Comparison of ENCODE assay signal across 9 cellular contexts in the genomic region with DNA sequence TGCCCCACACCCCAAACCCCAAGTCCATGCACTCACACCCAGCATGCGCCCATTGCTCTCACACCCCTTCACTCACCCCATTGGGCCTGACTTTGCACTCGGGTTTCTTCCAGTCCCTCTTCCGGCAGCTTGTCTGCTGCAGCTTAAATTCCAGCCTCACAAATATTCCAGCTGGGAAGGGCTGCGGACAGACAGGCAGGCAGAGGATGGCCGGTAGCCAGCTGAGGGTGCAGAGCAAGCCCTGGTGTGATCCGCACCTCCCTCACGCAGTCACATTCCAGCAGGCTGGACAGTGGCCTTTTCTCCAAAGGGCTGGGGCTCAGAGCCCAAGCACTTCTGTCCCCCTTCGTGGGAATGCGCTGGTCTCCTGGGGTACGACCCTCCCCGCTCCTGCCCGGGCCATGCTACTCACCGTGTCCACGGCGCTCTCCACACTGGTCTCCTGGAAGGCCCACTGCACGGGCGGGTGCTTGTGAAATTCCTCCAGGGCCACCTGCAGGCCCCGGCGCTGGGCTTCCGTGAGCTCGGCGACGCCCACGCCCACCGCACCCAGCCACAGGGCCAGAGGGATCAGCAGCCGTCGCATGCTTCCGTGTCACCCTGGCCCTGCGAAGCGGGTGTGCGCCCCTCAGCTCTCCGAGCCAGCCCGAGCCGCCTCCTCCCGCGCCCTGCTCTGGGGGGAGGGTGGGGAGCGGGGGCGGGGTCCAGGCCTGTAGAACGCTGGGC. TPM values are rescaled to one million over a fixed set of nuclear protein-coding genes. Genes with fewer than 3 reads are reported as not detected.
DNase-seq lines count a peak whose midpoint lies in the region; ATAC-seq, FAIRE-seq and TF ChIP-seq lines count a peak whose summit lies in the region.
"Had no signal": no experiment of that assay in that cellular context is flagged by ENCODE, and none has a peak within 500 bp of the region (broad histone marks: within the 10 kb centered on the region; RNA-seq: fewer than 3 reads in every experiment).

No MANE protein-coding gene starts in this region.

- H3K36me3 Mint-ChIP-seq in GM23338 (ENCODE audit: low read depth): peaks cover 54% of the 10 kb centered on the region

- H3K79me2 ChIP-seq in GM23338 (replicated peaks; ENCODE audit: insufficient read depth): peaks cover 28% of the 10 kb centered on the region
- no peaks in the 10 kb centered on the region for H3K79me2 ChIP-seq in K562 (ENCODE audit: control insufficient read depth, insufficient read depth, low read length)

- no peak for TF ChIP-seq RAD21 in K562 (CRISPR knock-in tag; conservative IDR thresholded peaks at IDR 0.05 in 1 of 2, IDR thresholded peaks at IDR 0.05 in 1 of 2)

- peak overlapping the region in 1 of 2 experiments; percentile 72; a peak in 2 of 4 replicates for H3K9ac ChIP-seq in K562 (ENCODE audit: insufficient read depth in 1 of 2, low read depth in 2 of 2, low read length in 2 of 2)

- peak overlapping the region; percentile 3; the same call in 1 of the 2 replicates for H3K27ac ChIP-seq in GM23338 (ENCODE audit: low read depth)
- H3K27ac ChIP-seq in K562 (ENCODE audit: extremely low read depth, low read depth, low read length): no peak overlapping the region
- H3K27ac ChIP-seq in small intestine (ENCODE audit: low read depth in 1 of 2, low read length in 1 of 2): peak overlapping the region in 1 of 2 donors; percentile 24

- peaks cover 64% of the 10 kb centered on the region for H3K4me1 Mint-ChIP-seq in GM23338

- in situ Hi-C loops in K562 (cut with MboI): no loop called here

- peaks cover 22% of the 10 kb centered on the region for H3F3A ChIP-seq in GM23338 (replicated peaks; ENCODE audit: low read depth)

- 39% methylated on average over 35 of the region's 39 CpGs for WGBS in K562 (ENCODE audit: insufficient coverage, low coverage, missing lambda C conversion rate)
- 11 to 20% (median 17%) methylated on average over 30 to 39 of the region's 39 CpGs for WGBS in small intestine, 3 donors

- H3K4me1 ChIP-seq in GM23338 (ENCODE audit: insufficient read depth): peaks cover 44% of the 10 kb centered on the region
- H3K4me1 ChIP-seq in K562 (replicated peaks in 1 of 2; ENCODE audit: control insufficient read depth in 2 of 2, insufficient read depth in 2 of 2, low read length in 2 of 2): peaks cover 0 to 37% of the 10 kb centered on the region in 2 experiments; a peak in 3 of 5 replicates
- peaks cover 0 to 2% of the 10 kb centered on the region in 2 donors for H3K4me1 ChIP-seq in small intestine (ENCODE audit: control insufficient read depth in 2 of 2, insufficient read depth in 1 of 2, low read depth in 1 of 2, low read length in 1 of 2)

- H3K9me2 ChIP-seq in GM23338 (ENCODE audit: insufficient read depth): no peaks in the 10 kb centered on the region

- peak overlapping the region; percentile 93 for H3K4me3 ChIP-seq in GM23338
- H3K4me3 ChIP-seq in K562: no peak overlapping the region
- peak overlapping the region in 1 of 2 donors; percentile 6 for H3K4me3 ChIP-seq in small intestine (ENCODE audit: low read depth in 1 of 2, low read length in 2 of 2)

- H3K27me3 Mint-ChIP-seq in GM23338 (ENCODE audit: insufficient read depth, low read depth, poor library complexity): peaks cover 37% of the 10 kb centered on the region

- TF ChIP-seq POLR2A in K562 (conservative IDR thresholded peaks at IDR 0.05): no peak

- CTCF ChIA-PET in K562 (lab: Yijun Ruan, JAX; ENCODE audit: low intra/inter-chr PET ratio): no interaction called here

- TF ChIP-seq CTCF in GM23338 (conservative IDR thresholded peaks at IDR 0.05; ENCODE audit: low read depth in 2 of 2): no peak
- TF ChIP-seq CTCF in K562 (IDR thresholded peaks at IDR 0.05 in 2 of 3, conservative IDR thresholded peaks at IDR 0.05 in 1 of 3; ENCODE audit: insufficient read depth in 2 of 3, low read depth in 1 of 3, low read length in 3 of 3): no peak

- peak overlapping the region; percentile 94 for H3K4me2 ChIP-seq in GM23338
- no peak overlapping the region for H3K4me2 ChIP-seq in K562 (ENCODE audit: insufficient read depth, low read length)

- DNase-seq in GM23338 (ENCODE audit: low spot score) (peak; percentile 71), K562 (ENCODE audit: extremely low read depth in 1 of 4, low spot score in 3 of 4) (peak in 2 of 4 experiments; percentile 59 to 61), kidney glomerular epithelial cell (lab: John Stamatoyannopoulos, UW) (peak; percentile 73), small intestine (peak; percentile 29), NCI-H2171 (lab: John Stamatoyannopoulos, UW) (no peak), COR-L47 (lab: John Stamatoyannopoulos, UW) (no peak), inferior parietal cortex (ENCODE audit: extremely low spot score) (no peak)

- POLR2A ChIA-PET in K562 (lab: Yijun Ruan, JAX): interaction anchor here (0.7 to 1.2 kb wide), 4 partner anchors 11 to 28 kb away, joined by 3 to 7 read pairs (median 3); partner anchors contain the start of gene REPIN1

- no peak overlapping the region; the same call in 1 of the 2 replicates for H3K27ac Mint-ChIP-seq in GM23338

- no peak for TF ChIP-seq EP300 in K562 (IDR thresholded peaks at IDR 0.05; ENCODE audit: low read length)

- FAIRE-seq in K562 (lab: Jason Lieb, UNC) (no peak), small intestine (lab: Jason Lieb, UNC) (no peak)
- FAIRE-seq: frontal cortex had no signal

- ATAC-seq in GM23338 (peak; percentile 49), K562 (peak; percentile 39), HG03175 (IDR thresholded peaks at IDR 0.05; ENCODE audit: unreplicated experiment) (no peak)

- no peaks in the 10 kb centered on the region; the same call in 1 of the 2 replicates for H4K20me1 ChIP-seq in GM23338 (replicated peaks; ENCODE audit: insufficient read depth)
- H4K20me1 ChIP-seq in K562 (replicated peaks; ENCODE audit: control insufficient read depth, insufficient read depth, low read length): peaks cover 5% of the 10 kb centered on the region; the same call in 1 of the 2 replicates

- H3K4me3 Mint-ChIP-seq in GM23338: peak overlapping the region; percentile 93

- H3K27me3 ChIP-seq in GM23338 (ENCODE audit: insufficient read depth) (peaks cover 28% of the 10 kb centered on the region), K562 (ENCODE audit: control insufficient read depth in 2 of 2, insufficient read depth in 2 of 2, low read length in 2 of 2) (peaks cover 10 to 15% of the 10 kb centered on the region in 2 experiments; a peak in 4 of 5 replicates), small intestine (ENCODE audit: control insufficient read depth in 2 of 2, insufficient read depth in 2 of 2, low read length in 2 of 2) (peaks cover 0 to 3% of the 10 kb centered on the region in 2 donors)

- no peak overlapping the region for H2AFZ ChIP-seq in GM23338
- no peak overlapping the region for H2AFZ ChIP-seq in K562 (ENCODE audit: low read depth, low read length)

- peaks cover 25% of the 10 kb centered on the region for H3K9me3 Mint-ChIP-seq in GM23338

- intact Hi-C loops in K562 (cut with micrococcal nuclease): no loop called here

- H3K36me3 ChIP-seq in GM23338 (ENCODE audit: insufficient read depth) (peaks cover 4% of the 10 kb centered on the region; the same call in 1 of the 2 replicates), K562 (ENCODE audit: control insufficient read depth, insufficient read depth, low read length) (peaks cover 24% of the 10 kb centered on the region; the same call in 2 of the 3 replicates), small intestine (ENCODE audit: control insufficient read depth in 2 of 2, insufficient read depth in 2 of 2, low read length in 2 of 2) (peaks cover 0 to 2% of the 10 kb centered on the region in 2 donors)

- H3K9me3 ChIP-seq in K562 (replicated peaks; ENCODE audit: control insufficient read depth, insufficient read depth, low read depth, low read length): no peaks in the 10 kb centered on the region
- no peaks in the 10 kb centered on the region for H3K9me3 ChIP-seq in small intestine (ENCODE audit: control insufficient read depth, low read depth)

- BruUV-seq in K562 (replicated peaks; lab: Mats Ljungman, UMichigan): no TSS peak

- peaks cover 6% of the 10 kb centered on the region for H3K9me1 ChIP-seq in K562 (ENCODE audit: control insufficient read depth, insufficient read depth, low read length)

RNA-seq across cellular contexts. Expression of gene RARRES2, which starts 1.2 kb away (rescaled TPM):
- total RNA-seq in GM23338 (2014; rRNA removed; shearing (Covaris generic)): 164 and 169 TPM in 2 replicates
- polyA plus RNA-seq in GM23338 (2016; fragmentation: Nextera tagmentation; extraction: Ambion mirVana) (314 and 317 TPM in 2 replicates), K562 (2011; rRNA removed) (0.11 TPM in 1 of 2 replicates, not detected in the other), K562 (2014; fragmentation: Illumina TruSeq; extraction: Trizol) (not detected in 2 replicates), K562 (2014; fragmentation: Nextera tagmentation; extraction: Ambion mirVana) (not detected), K562 (2014; rRNA removed) (0.23 TPM in 1 of 2 replicates, not detected in the other), small intestine (100 to 1,000 TPM in 1 of 3 donors, 10 to 100 TPM in 1, 1 to 10 TPM in 1; 9.6 to 109 (median 34.9) TPM)
- not detected in 2 replicates for total RNA-seq in K562 (2011; cell fraction: chromatin; rRNA removed; ENCODE audit: low replicate concordance)
- total RNA-seq in K562 (2011; cell fraction: nucleolus; rRNA removed): not detected in 2 replicates
- total RNA-seq in K562 (2011; cell fraction: nucleoplasm; rRNA removed): not detected in 2 replicates
- total RNA-seq in K562 (2014; rRNA removed) (not detected in 2 replicates), K562 (2014; rRNA removed; fragmentation: Illumina TruSeq; extraction: Trizol) (not detected in 2 replicates), K562 (2015; rRNA removed; fragmentation: Illumina TruSeq; extraction: Trizol) (not detected in 2 replicates), K562 (2021) (1.7 and 1.8 TPM in 2 replicates)
- polyA plus RNA-seq in K562 (2011; cell fraction: cytosol; rRNA removed): 0.51 and 0.55 TPM in 2 replicates
- polyA plus RNA-seq in K562 (2011; cell fraction: nucleus; rRNA removed): 0.13 and 0.26 TPM in 2 replicates
- 0.21 and 0.33 TPM in 2 replicates for polyA plus RNA-seq in K562 (2012)
- polyA minus RNA-seq in K562 (2011; rRNA and poly(A)+ RNA removed): not detected in 2 replicates
- not detected in 2 replicates for polyA minus RNA-seq in K562 (2011; cell fraction: cytosol; rRNA and poly(A)+ RNA removed)
- not detected in 2 replicates for polyA minus RNA-seq in K562 (2011; cell fraction: nucleus; rRNA and poly(A)+ RNA removed)

RNA-seq across cellular contexts. Expression of gene ACTR3C, which starts 16.8 kb away (rescaled TPM):
- 1.5 and 5.8 TPM in 2 replicates for total RNA-seq in GM23338 (2014; rRNA removed; shearing (Covaris generic))
- polyA plus RNA-seq in GM23338 (2016; fragmentation: Nextera tagmentation; extraction: Ambion mirVana) (1.8 and 3.5 TPM in 2 replicates), K562 (2011; rRNA removed) (28.1 and 35.4 TPM in 2 replicates), K562 (2014; fragmentation: Illumina TruSeq; extraction: Trizol) (12.2 and 13.4 TPM in 2 replicates), K562 (2014; fragmentation: Nextera tagmentation; extraction: Ambion mirVana) (10 to 100 TPM in 1 of 2 experiments, 1 to 10 TPM in 1; 9.0 to 13.3 TPM), K562 (2014; rRNA removed) (14.9 and 16.9 TPM in 2 replicates), small intestine (1 to 10 TPM; 2.4 to 9.6 (median 4.0) TPM)
- total RNA-seq in K562 (2011; cell fraction: chromatin; rRNA removed; ENCODE audit: low replicate concordance): 118 and 124 TPM in 2 replicates
- 77.7 and 87.2 TPM in 2 replicates for total RNA-seq in K562 (2011; cell fraction: nucleolus; rRNA removed)
- 81.8 and 110 TPM in 2 replicates for total RNA-seq in K562 (2011; cell fraction: nucleoplasm; rRNA removed)
- total RNA-seq in K562 (2014; rRNA removed) (12.1 and 12.9 TPM in 2 replicates), K562 (2014; rRNA removed; fragmentation: Illumina TruSeq; extraction: Trizol) (14.2 and 16.9 TPM in 2 replicates), K562 (2015; rRNA removed; fragmentation: Illumina TruSeq; extraction: Trizol) (14.8 and 16.8 TPM in 2 replicates), K562 (2021) (10.0 and 10.8 TPM in 2 replicates)
- polyA plus RNA-seq in K562 (2011; cell fraction: cytosol; rRNA removed): 13.0 and 26.1 TPM in 2 replicates
- polyA plus RNA-seq in K562 (2011; cell fraction: nucleus; rRNA removed): 30.3 and 45.3 TPM in 2 replicates
- 13.2 and 18.9 TPM in 2 replicates for polyA plus RNA-seq in K562 (2012)
- polyA minus RNA-seq in K562 (2011; rRNA and poly(A)+ RNA removed): 61.6 and 72.6 TPM in 2 replicates
- polyA minus RNA-seq in K562 (2011; cell fraction: cytosol; rRNA and poly(A)+ RNA removed): 16.9 and 22.1 TPM in 2 replicates
- 75.1 and 126 TPM in 2 replicates for polyA minus RNA-seq in K562 (2011; cell fraction: nucleus; rRNA and poly(A)+ RNA removed)

RNA-seq across cellular contexts. Expression of gene LRRC61, which starts 17.0 kb away (rescaled TPM):
- total RNA-seq in GM23338 (2014; rRNA removed; shearing (Covaris generic)): 67.6 and 75.2 TPM in 2 replicates
- 29.7 and 34.7 TPM in 2 replicates for polyA plus RNA-seq in GM23338 (2016; fragmentation: Nextera tagmentation; extraction: Ambion mirVana)
- 114 and 182 TPM in 2 replicates for total RNA-seq in K562 (2011; cell fraction: chromatin; rRNA removed; ENCODE audit: low replicate concordance)
- total RNA-seq in K562 (2011; cell fraction: nucleolus; rRNA removed): 129 and 134 TPM in 2 replicates
- 113 and 123 TPM in 2 replicates for total RNA-seq in K562 (2011; cell fraction: nucleoplasm; rRNA removed)
- 55.2 and 67.6 TPM in 2 replicates for total RNA-seq in K562 (2014; rRNA removed)
- total RNA-seq in K562 (2014; rRNA removed; fragmentation: Illumina TruSeq; extraction: Trizol): 16.8 and 18.7 TPM in 2 replicates
- total RNA-seq in K562 (2015; rRNA removed; fragmentation: Illumina TruSeq; extraction: Trizol): 35.2 and 37.8 TPM in 2 replicates
- 49.5 and 50.6 TPM in 2 replicates for total RNA-seq in K562 (2021)
- polyA plus RNA-seq in K562 (2011; rRNA removed): 54.3 and 76.9 TPM in 2 replicates
- 138 and 194 TPM in 2 replicates for polyA plus RNA-seq in K562 (2011; cell fraction: cytosol; rRNA removed)
- polyA plus RNA-seq in K562 (2011; cell fraction: nucleus; rRNA removed): 125 and 205 TPM in 2 replicates
- 81.4 and 86.4 TPM in 2 replicates for polyA plus RNA-seq in K562 (2012)
- 18.4 and 35.6 TPM in 2 replicates for polyA plus RNA-seq in K562 (2014; fragmentation: Illumina TruSeq; extraction: Trizol)
- 1 to 10 TPM; 1.3 to 1.7 TPM for polyA plus RNA-seq in K562 (2014; fragmentation: Nextera tagmentation; extraction: Ambion mirVana)
- polyA plus RNA-seq in K562 (2014; rRNA removed): 42.0 and 46.5 TPM in 2 replicates
- polyA minus RNA-seq in K562 (2011; rRNA and poly(A)+ RNA removed): 44.8 and 55.6 TPM in 2 replicates
- 94.8 and 130 TPM in 2 replicates for polyA minus RNA-seq in K562 (2011; cell fraction: cytosol; rRNA and poly(A)+ RNA removed)
- polyA minus RNA-seq in K562 (2011; cell fraction: nucleus; rRNA and poly(A)+ RNA removed): 89.0 and 106 TPM in 2 replicates
- 10 to 100 TPM in 1 of 3 donors, 1 to 10 TPM in 2; 5.6 to 16.8 (median 7.8) TPM for polyA plus RNA-seq in small intestine

RNA-seq across cellular contexts. Expression of gene REPIN1, which starts 28.4 kb away (rescaled TPM):
- 143 and 156 TPM in 2 replicates for total RNA-seq in GM23338 (2014; rRNA removed; shearing (Covaris generic))
- polyA plus RNA-seq in GM23338 (2016; fragmentation: Nextera tagmentation; extraction: Ambion mirVana): 29.2 and 29.8 TPM in 2 replicates
- total RNA-seq in K562 (2011; cell fraction: chromatin; rRNA removed; ENCODE audit: low replicate concordance): 109 and 296 TPM in 2 replicates
- 251 and 260 TPM in 2 replicates for total RNA-seq in K562 (2011; cell fraction: nucleolus; rRNA removed)
- total RNA-seq in K562 (2011; cell fraction: nucleoplasm; rRNA removed): 183 and 184 TPM in 2 replicates
- 212 and 268 TPM in 2 replicates for total RNA-seq in K562 (2014; rRNA removed)
- total RNA-seq in K562 (2014; rRNA removed; fragmentation: Illumina TruSeq; extraction: Trizol): 46.9 and 56.8 TPM in 2 replicates
- total RNA-seq in K562 (2015; rRNA removed; fragmentation: Illumina TruSeq; extraction: Trizol): 94.0 and 99.6 TPM in 2 replicates
- 277 and 283 TPM in 2 replicates for total RNA-seq in K562 (2021)
- polyA plus RNA-seq in K562 (2011; rRNA removed): 130 and 189 TPM in 2 replicates
- polyA plus RNA-seq in K562 (2011; cell fraction: cytosol; rRNA removed): 210 and 322 TPM in 2 replicates
- polyA plus RNA-seq in K562 (2011; cell fraction: nucleus; rRNA removed): 461 and 543 TPM in 2 replicates
- polyA plus RNA-seq in K562 (2012): 186 and 202 TPM in 2 replicates
- 94.3 and 120 TPM in 2 replicates for polyA plus RNA-seq in K562 (2014; fragmentation: Illumina TruSeq; extraction: Trizol)
- 10 to 100 TPM in 1 of 2 experiments, 1 to 10 TPM in 1; 8.1 to 11.0 TPM for polyA plus RNA-seq in K562 (2014; fragmentation: Nextera tagmentation; extraction: Ambion mirVana)
- 209 and 237 TPM in 2 replicates for polyA plus RNA-seq in K562 (2014; rRNA removed)
- polyA minus RNA-seq in K562 (2011; rRNA and poly(A)+ RNA removed): 65.6 and 71.9 TPM in 2 replicates
- polyA minus RNA-seq in K562 (2011; cell fraction: cytosol; rRNA and poly(A)+ RNA removed): 96.6 and 122 TPM in 2 replicates
- polyA minus RNA-seq in K562 (2011; cell fraction: nucleus; rRNA and poly(A)+ RNA removed): 81.0 and 130 TPM in 2 replicates
- polyA plus RNA-seq in small intestine: 100 to 1,000 TPM in 1 of 3 donors, 10 to 100 TPM in 2; 46.5 to 101 (median 55.5) TPM

RNA-seq across cellular contexts. Expression of gene ZNF775, which starts 38.9 kb away (rescaled TPM):
- total RNA-seq in GM23338 (2014; rRNA removed; shearing (Covaris generic)): 35.2 and 38.2 TPM in 2 replicates
- 4.5 and 6.7 TPM in 2 replicates for polyA plus RNA-seq in GM23338 (2016; fragmentation: Nextera tagmentation; extraction: Ambion mirVana)
- 3.1 and 10.5 TPM in 2 replicates for total RNA-seq in K562 (2011; cell fraction: chromatin; rRNA removed; ENCODE audit: low replicate concordance)
- total RNA-seq in K562 (2011; cell fraction: nucleolus; rRNA removed): 12.0 and 14.7 TPM in 2 replicates
- total RNA-seq in K562 (2011; cell fraction: nucleoplasm; rRNA removed): 5.9 TPM in 2 replicates
- total RNA-seq in K562 (2014; rRNA removed): 18.6 and 21.8 TPM in 2 replicates
- 1.1 and 1.8 TPM in 2 replicates for total RNA-seq in K562 (2014; rRNA removed; fragmentation: Illumina TruSeq; extraction: Trizol)
- 5.5 and 5.7 TPM in 2 replicates for total RNA-seq in K562 (2015; rRNA removed; fragmentation: Illumina TruSeq; extraction: Trizol)
- 18.7 and 19.2 TPM in 2 replicates for total RNA-seq in K562 (2021)
- polyA plus RNA-seq in K562 (2011; rRNA removed): 4.9 and 8.3 TPM in 2 replicates
- 7.9 and 29.5 TPM in 2 replicates for polyA plus RNA-seq in K562 (2011; cell fraction: cytosol; rRNA removed)
- 9.1 and 15.1 TPM in 2 replicates for polyA plus RNA-seq in K562 (2011; cell fraction: nucleus; rRNA removed)
- 11.8 and 13.9 TPM in 2 replicates for polyA plus RNA-seq in K562 (2012)
- polyA plus RNA-seq in K562 (2014; fragmentation: Illumina TruSeq; extraction: Trizol): 1.5 and 3.5 TPM in 2 replicates
- under 1 TPM; 0.04 to 0.20 TPM for polyA plus RNA-seq in K562 (2014; fragmentation: Nextera tagmentation; extraction: Ambion mirVana)
- 13.1 and 13.2 TPM in 2 replicates for polyA plus RNA-seq in K562 (2014; rRNA removed)
- 1.3 and 1.6 TPM in 2 replicates for polyA minus RNA-seq in K562 (2011; rRNA and poly(A)+ RNA removed)
- polyA minus RNA-seq in K562 (2011; cell fraction: cytosol; rRNA and poly(A)+ RNA removed): 7.2 and 17.1 TPM in 2 replicates
- 4.3 and 5.3 TPM in 2 replicates for polyA minus RNA-seq in K562 (2011; cell fraction: nucleus; rRNA and poly(A)+ RNA removed)
- 1 to 10 TPM; 1.1 to 3.6 (median 1.3) TPM for polyA plus RNA-seq in small intestine

Comparison
In these comparisons a context has a peak if more than half of its experiments do, and no peak if none do; other contexts are left out.
1. DNase-seq: peak in GM23338 (single experiment), kidney glomerular epithelial cell (single experiment) and small intestine (single experiment); none in NCI-H2171 (single experiment), COR-L47 (single experiment) and inferior parietal cortex (single experiment).
2. RNA of gene RARRES2, which starts 1.2 kb away (polyA plus RNA-seq): 314 to 317 TPM in GM23338 and 9.6 to 109 TPM in small intestine; 0.11 to 0.55 TPM in K562; every median in the first group is over 4 times any median in the second.